ENCODE assay signal across 14 cellular contexts in genomic region chr17:79749156-79749815, GRCh38. TPM values are rescaled to one million over a fixed set of nuclear protein-coding genes. Genes with fewer than 3 reads are reported as not detected.
DNase-seq lines count a peak whose midpoint lies in the region; ATAC-seq, FAIRE-seq and TF ChIP-seq lines count a peak whose summit lies in the region.
"Had no signal": no experiment of that assay in that cellular context is flagged by ENCODE, and none has a peak within 500 bp of the region (broad histone marks: within the 10 kb centered on the region; RNA-seq: fewer than 3 reads in every experiment).

No MANE protein-coding gene starts in this region.

- H3K9me3 ChIP-seq in MG63 = no peaks in the 10 kb centered on the region
- no peaks in the 10 kb centered on the region for H3K9me3 ChIP-seq in BE2C
- H3K9me3 ChIP-seq: upper lobe of left lung had no signal

- H3K4me1 ChIP-seq in BE2C = peaks cover 2% of the 10 kb centered on the region; the same call in 1 of the 2 replicates

- no peak for TF ChIP-seq CTCF in bronchial epithelial cell (IDR thresholded peaks at IDR 0.05; ENCODE audit: insufficient read depth, low read length, severe bottlenecking)
- no peak for TF ChIP-seq CTCF in osteocyte (IDR thresholded peaks at IDR 0.05)
- no peak for TF ChIP-seq CTCF in BE2C (IDR thresholded peaks at IDR 0.05; ENCODE audit: low read depth, low read length)

- DNase-seq in DMS 273 (lab: John Stamatoyannopoulos, UW; ENCODE audit: unreplicated experiment) (peak; percentile 62), MG63 (peak; percentile 27), bronchial epithelial cell (ENCODE audit: low read depth) (peak; percentile 17), osteocyte (ENCODE audit: extremely low spot score, unreplicated experiment) (no peak), DMS53 (lab: John Stamatoyannopoulos, UW) (no peak), BE2C (no peak), D341Med (ENCODE audit: low spot score) (no peak)
- no peak for DNase-seq in stimulated activated naive B cell treated with anti-CD40 and anti-IgM and Interleukin-4, amounts not matched to agents 10 μg/mL and 1 μg/mL and 100 μg/mL, for 72 hours
- DNase-seq: activated CD4-positive, alpha-beta T cell treated with anti-CD3 and anti-CD28 coated beads, Interleukin-2, amount 50 U/mL, for 4 hours; activated naive CD4-positive, alpha-beta T cell treated with Interleukin-2 at 50 U/mL for 16 hours; NCI-H1417; T-helper 1 cell had no signal

- H3K36me3 Mint-ChIP-seq in osteocyte (ENCODE audit: unreplicated experiment) = no peaks in the 10 kb centered on the region
- H3K36me3 Mint-ChIP-seq in stimulated activated naive B cell treated with anti-CD40 and anti-IgM and Interleukin-4, amounts not matched to agents 10 μg/mL and 1 μg/mL and 100 μg/mL, for 72 hours = no peaks in the 10 kb centered on the region

- H3K4me3 Mint-ChIP-seq in osteocyte (ENCODE audit: unreplicated experiment) = peak overlapping the region; percentile 6
- H3K4me3 Mint-ChIP-seq in stimulated activated naive B cell treated with anti-CD40 and anti-IgM and Interleukin-4, amounts not matched to agents 10 μg/mL and 1 μg/mL and 100 μg/mL, for 72 hours = no peak overlapping the region

- ATAC-seq in stimulated activated naive B cell treated with anti-CD40 and anti-IgM and Interleukin-4, amounts not matched to agents 10 μg/mL and 1 μg/mL and 100 μg/mL, for 72 hours (replicated peaks) = no peak

- no peak overlapping the region for H3K4me3 ChIP-seq in MG63
- no peak overlapping the region for H3K4me3 ChIP-seq in bronchial epithelial cell (ENCODE audit: low read depth, low read length)
- no peak overlapping the region for H3K4me3 ChIP-seq in BE2C (ENCODE audit: low read depth, low read length)
- H3K4me3 ChIP-seq: upper lobe of left lung had no signal

- FAIRE-seq in bronchial epithelial cell (lab: Jason Lieb, UNC) = no peak
- FAIRE-seq: D721Med had no signal

- H3K27ac Mint-ChIP-seq in osteocyte (ENCODE audit: unreplicated experiment) = no peak overlapping the region
- no peak overlapping the region for H3K27ac Mint-ChIP-seq in stimulated activated naive B cell treated with anti-CD40 and anti-IgM and Interleukin-4, amounts not matched to agents 10 μg/mL and 1 μg/mL and 100 μg/mL, for 72 hours

- H3K36me3 ChIP-seq in MG63 (no peaks in the 10 kb centered on the region), bronchial epithelial cell (ENCODE audit: control insufficient read depth, insufficient read depth, low read length) (no peaks in the 10 kb centered on the region), BE2C (no peaks in the 10 kb centered on the region)
- H3K36me3 ChIP-seq: upper lobe of left lung had no signal

- peaks cover 4% of the 10 kb centered on the region; the same call in 1 of the 2 replicates for H3K27me3 ChIP-seq in MG63
- peaks cover 26% of the 10 kb centered on the region for H3K27me3 ChIP-seq in bronchial epithelial cell (ENCODE audit: control insufficient read depth, insufficient read depth, low read length)
- H3K27me3 ChIP-seq in BE2C = peaks cover 40% of the 10 kb centered on the region

- H3K4me1 Mint-ChIP-seq in osteocyte (ENCODE audit: unreplicated experiment) = peaks cover 24% of the 10 kb centered on the region
- H3K4me1 Mint-ChIP-seq in stimulated activated naive B cell treated with anti-CD40 and anti-IgM and Interleukin-4, amounts not matched to agents 10 μg/mL and 1 μg/mL and 100 μg/mL, for 72 hours = peaks cover 10 to 21% of the 10 kb centered on the region in 2 donors

- no peaks in the 10 kb centered on the region for H3K9me3 Mint-ChIP-seq in osteocyte (ENCODE audit: unreplicated experiment)
- no peaks in the 10 kb centered on the region for H3K9me3 Mint-ChIP-seq in stimulated activated naive B cell treated with anti-CD40 and anti-IgM and Interleukin-4, amounts not matched to agents 10 μg/mL and 1 μg/mL and 100 μg/mL, for 72 hours

- H3K27me3 Mint-ChIP-seq in osteocyte (ENCODE audit: unreplicated experiment) = peaks cover 53% of the 10 kb centered on the region
- peaks cover 42 to 44% of the 10 kb centered on the region in 2 donors for H3K27me3 Mint-ChIP-seq in stimulated activated naive B cell treated with anti-CD40 and anti-IgM and Interleukin-4, amounts not matched to agents 10 μg/mL and 1 μg/mL and 100 μg/mL, for 72 hours

RNA-seq across cellular contexts. Expression of gene ENPP7, which starts 18.5 kb away (rescaled TPM):
- not detected in 2 replicates for total RNA-seq in MG63 (2014; rRNA removed; shearing (Covaris generic); ENCODE audit: low replicate concordance)
- total RNA-seq in bronchial epithelial cell = not detected in 2 replicates
- not detected in 2 replicates for total RNA-seq in osteocyte
- not detected for polyA plus RNA-seq in BE2C (2012; ENCODE audit: insufficient read depth, insufficient read length, low read depth)

RNA-seq across cellular contexts. Expression of gene CBX2, which starts 28.7 kb away (rescaled TPM):
- 14.1 and 17.1 TPM in 2 replicates for total RNA-seq in MG63 (2014; rRNA removed; shearing (Covaris generic); ENCODE audit: low replicate concordance)
- 1.1 and 2.3 TPM in 2 replicates for total RNA-seq in bronchial epithelial cell
- total RNA-seq in osteocyte = 9.9 and 12.7 TPM in 2 replicates
- 46.9 TPM for polyA plus RNA-seq in BE2C (2012; ENCODE audit: insufficient read depth, insufficient read length, low read depth)

RNA-seq across cellular contexts. Expression of gene CBX8, which starts 47.6 kb away (rescaled TPM):
- total RNA-seq in MG63 (2014; rRNA removed; shearing (Covaris generic); ENCODE audit: low replicate concordance) = 7.7 and 15.7 TPM in 2 replicates
- total RNA-seq in bronchial epithelial cell (2.6 and 2.7 TPM in 2 replicates), osteocyte (5.4 and 6.3 TPM in 2 replicates)
- polyA plus RNA-seq in BE2C (2012; ENCODE audit: insufficient read depth, insufficient read length, low read depth) = 54.5 TPM

Comparison
In these comparisons a context has a peak if more than half of its experiments do, and no peak if none do; other contexts are left out.
1. DNase-seq: peak in DMS 273 (single experiment), MG63 (single experiment) and bronchial epithelial cell (single experiment); none in osteocyte (single experiment), stimulated activated naive B cell treated with anti-CD40 and anti-IgM and Interleukin-4, amounts not matched to agents 10 μg/mL and 1 μg/mL and 100 μg/mL, for 72 hours (single experiment), DMS53 (single experiment), BE2C (single experiment) and D341Med (single experiment).